Comparison of ENCODE assay signal across 16 cellular contexts in genomic region chr2:237566401-237567235, GRCh38. TPM values are rescaled to one million over a fixed set of nuclear protein-coding genes. Genes with fewer than 3 reads are reported as not detected.
DNase-seq lines count a peak whose midpoint lies in the region; ATAC-seq and TF ChIP-seq lines count a peak whose summit lies in the region.
"Had no signal": no experiment of that assay in that cellular context is flagged by ENCODE, and none has a peak within 500 bp of the region (broad histone marks: within the 10 kb centered on the region; RNA-seq: fewer than 3 reads in every experiment).

Gene PRLH, plus strand, starts transcription at chr2:237566574. Its CDS starts 0 bp downstream, at chr2:237566574.

- no peak within 1 kb of the TSS for H3K4me3 Mint-ChIP-seq in stimulated activated naive CD8-positive, alpha-beta T cell treated with anti-CD3 and anti-CD28 coated beads, Interleukin-15, amount 100 ng/mL, for 72 hours

- H3K4me1 Mint-ChIP-seq in stimulated activated naive CD8-positive, alpha-beta T cell treated with anti-CD3 and anti-CD28 coated beads, Interleukin-15, amount 100 ng/mL, for 72 hours: peaks cover under 1% of the 10 kb centered on the region

- no peak within 1 kb of the TSS for H3K4me3 ChIP-seq in osteoblast (ENCODE audit: insufficient read depth, low read length)

- H3K4me2 ChIP-seq in osteoblast (ENCODE audit: insufficient read depth, low read length): no peak within 1 kb of the TSS

- H3K27ac ChIP-seq in osteoblast (ENCODE audit: low read depth, low read length): no peak within 1 kb of the TSS

- no peak for DNase-seq in stimulated activated naive CD8-positive, alpha-beta T cell treated with anti-CD3 and anti-CD28 coated beads, Interleukin-15, amount 100 ng/mL, for 72 hours
- DNase-seq in stimulated activated naive CD8-positive, alpha-beta T cell treated with anti-CD3 and anti-CD28 coated beads, Interleukin-15, Interleukin-2, amounts not matched to agents 100 U/mL and 50 U/mL, for 24 hours: no peak
- DNase-seq in globus pallidus (ENCODE audit: low spot score) (peak; percentile 10), osteoblast (ENCODE audit: insufficient read length, low spot score, missing footprints) (peak; percentile 78), SKM-1 (lab: John Stamatoyannopoulos, UW; ENCODE audit: unreplicated experiment) (no peak)
- DNase-seq in stimulated activated naive CD4-positive, alpha-beta T cell (lab: John Stamatoyannopoulos, UW): no peak
- DNase-seq: DND-41, NCI-H1092 treated with DMSO at 0.1 percent for 48 hours, NCI-H1694, NCI-H524, SIG-M5 had no signal

- no peak within 1 kb of the TSS for H3K27ac Mint-ChIP-seq in stimulated activated naive CD8-positive, alpha-beta T cell treated with anti-CD3 and anti-CD28 coated beads, Interleukin-15, amount 100 ng/mL, for 72 hours

- H3K36me3 ChIP-seq in osteoblast (ENCODE audit: insufficient read depth, low read length): no peaks in the 10 kb centered on the region

- peaks cover 12% of the 10 kb centered on the region for H3K27me3 ChIP-seq in osteoblast (ENCODE audit: insufficient read depth, low read length)

- H3K27me3 Mint-ChIP-seq in stimulated activated naive CD8-positive, alpha-beta T cell treated with anti-CD3 and anti-CD28 coated beads, Interleukin-15, amount 100 ng/mL, for 72 hours: no peaks in the 10 kb centered on the region

- no peaks in the 10 kb centered on the region for H3K9me3 ChIP-seq in osteoblast (ENCODE audit: low read depth, low read length)

- H2AFZ ChIP-seq in osteoblast (ENCODE audit: low read length): no peak within 1 kb of the TSS

- no peaks in the 10 kb centered on the region for H3K4me1 ChIP-seq in osteoblast (ENCODE audit: insufficient read depth, low read length)

- ATAC-seq in stimulated activated naive CD8-positive, alpha-beta T cell treated with anti-CD3 and anti-CD28 coated beads, Interleukin-15, amount 100 ng/mL, for 72 hours: peak; percentile 40
- no peak for ATAC-seq in stimulated activated naive CD8-positive, alpha-beta T cell treated with anti-CD3 and anti-CD28 coated beads, Interleukin-15, Interleukin-2, amounts not matched to agents 100 U/mL and 50 U/mL, for 24 hours
- ATAC-seq in GM21529 (IDR thresholded peaks at IDR 0.05; ENCODE audit: unreplicated experiment) (no peak), HG02763 (IDR thresholded peaks at IDR 0.05; ENCODE audit: unreplicated experiment) (no peak)

- TF ChIP-seq CTCF in osteoblast (IDR thresholded peaks at IDR 0.05; ENCODE audit: extremely low read depth, low read depth, low read length): no peak

- H3K79me2 ChIP-seq in osteoblast (ENCODE audit: insufficient read depth, low read length): no peaks in the 10 kb centered on the region

- no peaks in the 10 kb centered on the region for H4K20me1 ChIP-seq in osteoblast (ENCODE audit: insufficient read depth, low read length)

- H3K9me3 Mint-ChIP-seq in stimulated activated naive CD8-positive, alpha-beta T cell treated with anti-CD3 and anti-CD28 coated beads, Interleukin-15, amount 100 ng/mL, for 72 hours: no peaks in the 10 kb centered on the region

RNA-seq across cellular contexts. Expression of gene PRLH, which starts in this region (rescaled TPM):
- total RNA-seq in osteoblast: not detected in 2 replicates
- total RNA-seq: A172, H4, MCF 10A had no signal

Comparison
In these comparisons a context has a peak if more than half of its experiments do, and no peak if none do; other contexts are left out.
1. Peak in DNase-seq in osteoblast; RNA of the gene not detected or under 1 TPM.